In genomic region chr17:41452276-41452675, GRCh38 we compare ENCODE assay signal across 3 cellular contexts.
TF ChIP-seq lines count a peak whose summit lies in the region.

No MANE protein-coding gene starts in this region.

TF ChIP-seq in A549, 52 proteins besides CTCF, POLR2A, EP300 and RAD21:
- no peak for TF ChIP-seq FOSL2 (IDR thresholded peaks at IDR 0.05)
- no peak for TF ChIP-seq FOSL2 (CRISPR knock-in tag; IDR thresholded peaks at IDR 0.05)
- TF ChIP-seq ATOH8 (CRISPR knock-in tag; IDR thresholded peaks at IDR 0.05; ENCODE audit: low read depth), result no peak
- TF ChIP-seq GATA3 (IDR thresholded peaks at IDR 0.05; ENCODE audit: borderline replicate concordance), result no peak
- no peak for TF ChIP-seq USF2 (IDR thresholded peaks at IDR 0.05)
- TF ChIP-seq PHF8 (IDR thresholded peaks at IDR 0.05; ENCODE audit: borderline replicate concordance, low read depth), result no peak
- TF ChIP-seq ESRRA (IDR thresholded peaks at IDR 0.05; ENCODE audit: borderline replicate concordance, low read length), result no peak
- no peak for TF ChIP-seq ZSCAN20 (CRISPR knock-in tag; IDR thresholded peaks at IDR 0.05)
- TF ChIP-seq FOXS1 (CRISPR knock-in tag; IDR thresholded peaks at IDR 0.05), result no peak
- TF ChIP-seq RFX5 (IDR thresholded peaks at IDR 0.05), result no peak
- no peak for TF ChIP-seq MAZ (IDR thresholded peaks at IDR 0.05; ENCODE audit: borderline replicate concordance, low read depth, low read length)
- no peak for TF ChIP-seq MAFK (IDR thresholded peaks at IDR 0.05; ENCODE audit: partially characterized antibody)

TF ChIP-seq in IMR-90, 13 proteins besides CTCF, POLR2A, EP300 and RAD21:
- TF ChIP-seq CHD1 (IDR thresholded peaks at IDR 0.05; ENCODE audit: low read depth, low read length), result no peak
- no peak for TF ChIP-seq FOS (IDR thresholded peaks at IDR 0.05; ENCODE audit: low read depth, low read length)
- no peak for TF ChIP-seq RFX5 (IDR thresholded peaks at IDR 0.05; ENCODE audit: low read depth, low read length)
- no peak for TF ChIP-seq MAZ (IDR thresholded peaks at IDR 0.05; ENCODE audit: borderline replicate concordance, low read depth, low read length)
- TF ChIP-seq MAFK (IDR thresholded peaks at IDR 0.05; ENCODE audit: low read depth, low read length), result no peak
- no peak for TF ChIP-seq SMC3 (IDR thresholded peaks at IDR 0.05; ENCODE audit: low read depth, low read length)
- TF ChIP-seq CEBPB (IDR thresholded peaks at IDR 0.05; ENCODE audit: low read depth, low read length), result no peak
- no peak for TF ChIP-seq ELK1 (IDR thresholded peaks at IDR 0.05; ENCODE audit: borderline replicate concordance, low read depth, low read length)
- no peak for TF ChIP-seq BHLHE40 (IDR thresholded peaks at IDR 0.05; ENCODE audit: low read depth, low read length)
TF ChIP-seq in IMR-90: peak in this region for 0.

TF ChIP-seq in SK-N-SH, 30 proteins besides CTCF, POLR2A, EP300 and RAD21:
- TF ChIP-seq SMC3 (IDR thresholded peaks at IDR 0.05; ENCODE audit: low read depth, low read length) (no peak), NRF1 (IDR thresholded peaks at IDR 0.05; ENCODE audit: low read depth, low read length) (no peak), YY1 (IDR thresholded peaks at IDR 0.05; ENCODE audit: low read depth) (no peak), MXI1 (IDR thresholded peaks at IDR 0.05; ENCODE audit: low read depth, low read length) (no peak), RFX5 (IDR thresholded peaks at IDR 0.05; ENCODE audit: low read length) (no peak), TEAD4 (IDR thresholded peaks at IDR 0.05; ENCODE audit: borderline replicate concordance, insufficient read depth) (no peak), EZH2phosphoT487 (IDR thresholded peaks at IDR 0.05; ENCODE audit: borderline replicate concordance, low read depth) (no peak), TAF1 (IDR thresholded peaks at IDR 0.05; ENCODE audit: borderline replicate concordance, low read depth, low read length) (no peak)
